In genomic region chr14:73887704-73888459, GRCh38 we compare ENCODE assay signal across 9 cellular contexts. TPM values are rescaled to one million over a fixed set of nuclear protein-coding genes. Genes with fewer than 3 reads are reported as not detected.
A peak's percentile ranks its signal among the peaks of the same experiment; 100 is the strongest.
DNase-seq lines count a peak whose midpoint lies in the region; ATAC-seq and TF ChIP-seq lines count a peak whose summit lies in the region.
"Had no signal": no experiment of that assay in that cellular context is flagged by ENCODE, and none has a peak within 500 bp of the region (broad histone marks: within the 10 kb centered on the region; RNA-seq: fewer than 3 reads in every experiment).

No MANE protein-coding gene starts in this region.

- intact Hi-C loops in esophagus squamous epithelium (cut with DNase I), result no loop called here
- intact Hi-C loops in sigmoid colon (cut with DNase I), result loop anchor here (5.0 to 10.0 kb wide), 3 partner anchors 64 to 176 kb away; partner anchors contain the start of genes BBOF1, COQ6, ENTPD5 and FAM161B

- H3K9me3 ChIP-seq in GM23248 (ENCODE audit: low read depth), result no peaks in the 10 kb centered on the region
- no peaks in the 10 kb centered on the region for H3K9me3 ChIP-seq in esophagus squamous epithelium
- no peaks in the 10 kb centered on the region for H3K9me3 ChIP-seq in sigmoid colon

- H3K27ac ChIP-seq in GM23248, result peak overlapping the region; percentile 94
- H3K27ac ChIP-seq in RWPE1, result no peak overlapping the region
- peak overlapping the region; percentile 96 to 98 (median 96) for H3K27ac ChIP-seq in esophagus squamous epithelium
- peak overlapping the region; percentile 91 to 96 (median 94) for H3K27ac ChIP-seq in sigmoid colon

- WGBS in GM23248 (ENCODE audit: low coverage in 1 of 2, low lambda C conversion rate in 2 of 2, missing lambda C conversion rate in 2 of 2), 2 experiments, result 41 to 47% methylated on average over 7 of the region's 7 CpGs
- 13 to 25% methylated on average over 7 of the region's 7 CpGs for WGBS in esophagus squamous epithelium, 2 donors
- 14 to 35% methylated on average over 7 of the region's 7 CpGs for WGBS in sigmoid colon, 2 donors

- H3K36me3 ChIP-seq in GM23248 (ENCODE audit: low read depth) (no peaks in the 10 kb centered on the region), esophagus squamous epithelium (peaks cover 0 to 6% (median 0%) of the 10 kb centered on the region in 3 donors), sigmoid colon (peaks cover 0 to 9% (median 0%) of the 10 kb centered on the region in 4 donors)

- H3K4me3 ChIP-seq in GM23248 (peak overlapping the region; percentile 77), esophagus squamous epithelium (peak overlapping the region; percentile 74 to 97 (median 87)), sigmoid colon (peak overlapping the region; percentile 71 to 77 (median 74))

- no peak for ATAC-seq in GM19455 (IDR thresholded peaks at IDR 0.05; ENCODE audit: unreplicated experiment)

- H3K27me3 ChIP-seq in GM23248 (replicated peaks; ENCODE audit: insufficient read depth), result no peaks in the 10 kb centered on the region
- no peaks in the 10 kb centered on the region for H3K27me3 ChIP-seq in esophagus squamous epithelium
- no peaks in the 10 kb centered on the region for H3K27me3 ChIP-seq in sigmoid colon

- no peaks in the 10 kb centered on the region for H3K9me2 ChIP-seq in GM23248 (ENCODE audit: insufficient read depth)

- H3K4me1 ChIP-seq in GM23248 (ENCODE audit: insufficient read depth) (peaks cover 20% of the 10 kb centered on the region), esophagus squamous epithelium (peaks cover 4 to 48% (median 25%) of the 10 kb centered on the region in 3 donors), sigmoid colon (peaks cover 0 to 33% (median 25%) of the 10 kb centered on the region in 4 donors)

- H4K20me1 ChIP-seq in GM23248 (ENCODE audit: insufficient read depth), result no peaks in the 10 kb centered on the region

- no peak overlapping the region for H2AFZ ChIP-seq in GM23248

- no peak for TF ChIP-seq EP300 in sigmoid colon (IDR thresholded peaks at IDR 0.05)

- peak overlapping the region; percentile 92 for H3K4me2 ChIP-seq in GM23248 (ENCODE audit: unreplicated experiment)

- H3F3A ChIP-seq in GM23248 (ENCODE audit: insufficient read depth), result peaks cover 38% of the 10 kb centered on the region

- POLR2A ChIA-PET in RWPE1 (lab: Yijun Ruan, JAX; ENCODE audit: low non-redundant PET), result no interaction called here

- H3K79me2 ChIP-seq in GM23248 (ENCODE audit: insufficient read depth), result peaks cover 82% of the 10 kb centered on the region

- DNase-seq in GM23248, result peak; percentile 19
- DNase-seq in RWPE1 (ENCODE audit: low spot score), result peak; percentile 17
- no peak for DNase-seq in esophagus squamous epithelium (lab: John Stamatoyannopoulos, UW)
- DNase-seq in sigmoid colon, result no peak
- DNase-seq in hepatic stellate cell (ENCODE audit: low spot score), result no peak
- DNase-seq in NCI-H510A (lab: John Stamatoyannopoulos, UW), result no peak
- DNase-seq in activated gamma-delta T cell treated with Interleukin-2 at 50 U/mL for 16 hours, result no peak
- DNase-seq: NCI-H345 had no signal

- H3K9ac ChIP-seq in GM23248, result peak overlapping the region; percentile 95

- TF ChIP-seq CTCF in RWPE1 (conservative IDR thresholded peaks at IDR 0.05; ENCODE audit: low read depth), result no peak
- no peak for TF ChIP-seq CTCF in esophagus squamous epithelium (IDR thresholded peaks at IDR 0.05)
- TF ChIP-seq CTCF in sigmoid colon (IDR thresholded peaks at IDR 0.05), result no peak

- CTCF ChIA-PET in RWPE1 (lab: Yijun Ruan, JAX), result interaction anchor here (0.7 kb wide), 1 partner anchor 118 kb away, joined by 3 read pairs; no protein-coding TSS in a partner anchor

- in situ Hi-C loops in GM23248 (cut with MboI), result no loop called here

- no peak for TF ChIP-seq POLR2A in esophagus squamous epithelium (IDR thresholded peaks at IDR 0.05)
- TF ChIP-seq POLR2A in sigmoid colon (IDR thresholded peaks at IDR 0.05), result no peak

RNA-seq across cellular contexts. Expression of gene ZNF410, which starts 1.2 kb away (rescaled TPM):
- total RNA-seq in GM23248 (2014; rRNA removed; shearing (Covaris generic)), result 64.6 and 70.1 TPM in 2 replicates
- 54.1 and 59.0 TPM in 2 replicates for polyA plus RNA-seq in GM23248 (2016; fragmentation: Nextera tagmentation; extraction: Ambion mirVana)
- 10 to 100 TPM; 37.8 to 52.3 (median 38.1) TPM for total RNA-seq in esophagus squamous epithelium
- 10 to 100 TPM; 45.1 to 67.8 (median 53.8) TPM for total RNA-seq in sigmoid colon
- polyA plus RNA-seq in sigmoid colon, result 10 to 100 TPM; 33.3 to 37.8 (median 35.4) TPM

RNA-seq across cellular contexts. Expression of gene PTGR2, which starts 36.3 kb away (rescaled TPM):
- 7.2 and 7.5 TPM in 2 replicates for total RNA-seq in GM23248 (2014; rRNA removed; shearing (Covaris generic))
- polyA plus RNA-seq in GM23248 (2016; fragmentation: Nextera tagmentation; extraction: Ambion mirVana) (9.0 and 9.4 TPM in 2 replicates), sigmoid colon (1 to 10 TPM; 6.4 to 9.0 (median 6.6) TPM)
- total RNA-seq in esophagus squamous epithelium (10 to 100 TPM in 1 of 4 donors, 1 to 10 TPM in 3; 1.8 to 10.7 (median 6.2) TPM), sigmoid colon (10 to 100 TPM in 1 of 4 donors, 1 to 10 TPM in 3; 5.0 to 11.4 (median 6.3) TPM)

Comparison
In these comparisons a context has a peak if more than half of its experiments do, and no peak if none do; other contexts are left out.
1. DNase-seq: peak in GM23248 (single experiment) and RWPE1 (single experiment); none in esophagus squamous epithelium (single experiment), sigmoid colon (single experiment), hepatic stellate cell (single experiment), NCI-H510A (single experiment) and activated gamma-delta T cell treated with Interleukin-2 at 50 U/mL for 16 hours (single experiment).
2. Peak in every context shown above with its lines, with median percentiles within 50 percentile points of each other: H3K4me3 ChIP-seq.